Comparison of ENCODE assay signal across 29 cellular contexts in genomic region chr5:81834021-81834660, GRCh38.
"Had no signal": no experiment of that assay in that cellular context is flagged by ENCODE, and none has a peak within 500 bp of the region (broad histone marks: within the 10 kb centered on the region; RNA-seq: fewer than 3 reads in every experiment).

No MANE protein-coding gene starts in this region.

- H3K36me3 ChIP-seq: left lung, lower lobe of right lung, pancreas, prostate gland, suprapubic skin, thoracic aorta, tibial nerve, vagina had no signal

- H3K27ac Mint-ChIP-seq: immature natural killer cell; naive thymus-derived CD8-positive, alpha-beta T cell; stimulated activated naive B cell treated with anti-CD40 and anti-IgM and Interleukin-4, amounts not matched to agents 10 μg/mL and 1 μg/mL and 100 μg/mL, for 72 hours; stimulated activated naive CD8-positive, alpha-beta T cell treated with anti-CD3 and anti-CD28 coated beads, Interleukin-15, Interleukin-2, amounts not matched to agents 100 ng/mL and 50 ng/mL, for 24 hours; type B pancreatic cell had no signal

- H3K9me3 ChIP-seq: left lung, lower lobe of right lung, pancreas, prostate gland, suprapubic skin, thoracic aorta, tibial nerve, vagina had no signal

- H3K27ac ChIP-seq: left lung, lower lobe of right lung, pancreas, prostate gland, skin epidermis, suprapubic skin, thoracic aorta, tibial nerve, vagina had no signal

- DNase-seq: hypothalamus; immature natural killer cell; kidney; left colon; left lung; lower lobe of right lung; mammary epithelial cell; mesenchymal stem cell; naive thymus-derived CD8-positive, alpha-beta T cell; nephron progenitor cell; nucleus accumbens; pancreas; posterior cingulate gyrus; retina; right cardiac atrium; stimulated activated CD4-positive, alpha-beta T cell treated with anti-CD3 and anti-CD28 coated beads, Interleukin-12 subunit alpha, Interleukin-12 subunit beta, amount 100 ng/mL, for 4 hours; stimulated activated CD4-positive, alpha-beta T cell treated with anti-CD3 and anti-CD28 coated beads, Interleukin-15, amount 100 ng/mL, for 24 hours; stimulated activated CD4-positive, alpha-beta T cell treated with anti-CD3 and anti-CD28 coated beads, Interleukin-2, amount 100 ng/mL, for 24 hours; stimulated activated CD4-positive, alpha-beta T cell treated with anti-CD3 and anti-CD28 coated beads, Interleukin-4, amount 100 ng/mL, for 1 hour; stimulated activated naive B cell treated with anti-CD40 and anti-IgM and Interleukin-4, amounts not matched to agents 10 μg/mL and 1 μg/mL and 100 μg/mL, for 72 hours had no signal

- H3K4me3 Mint-ChIP-seq: immature natural killer cell; naive thymus-derived CD8-positive, alpha-beta T cell; nephron progenitor cell; stimulated activated naive B cell treated with anti-CD40 and anti-IgM and Interleukin-4, amounts not matched to agents 10 μg/mL and 1 μg/mL and 100 μg/mL, for 72 hours; stimulated activated naive CD8-positive, alpha-beta T cell treated with anti-CD3 and anti-CD28 coated beads, Interleukin-15, Interleukin-2, amounts not matched to agents 100 ng/mL and 50 ng/mL, for 24 hours; type B pancreatic cell had no signal

- H3K4me1 Mint-ChIP-seq: immature natural killer cell had no signal

- H3K36me3 Mint-ChIP-seq: stimulated activated naive B cell treated with anti-CD40 and anti-IgM and Interleukin-4, amounts not matched to agents 10 μg/mL and 1 μg/mL and 100 μg/mL, for 72 hours; type B pancreatic cell had no signal

- H3K27me3 Mint-ChIP-seq: naive thymus-derived CD8-positive, alpha-beta T cell; stimulated activated naive B cell treated with anti-CD40 and anti-IgM and Interleukin-4, amounts not matched to agents 10 μg/mL and 1 μg/mL and 100 μg/mL, for 72 hours; stimulated activated naive CD8-positive, alpha-beta T cell treated with anti-CD3 and anti-CD28 coated beads, Interleukin-15, Interleukin-2, amounts not matched to agents 100 ng/mL and 50 ng/mL, for 24 hours; type B pancreatic cell had no signal

- H3K4me1 ChIP-seq: prostate gland, suprapubic skin, vagina had no signal

- H3K9me3 Mint-ChIP-seq: naive thymus-derived CD8-positive, alpha-beta T cell; nephron progenitor cell; stimulated activated naive CD8-positive, alpha-beta T cell treated with anti-CD3 and anti-CD28 coated beads, Interleukin-15, Interleukin-2, amounts not matched to agents 100 ng/mL and 50 ng/mL, for 24 hours had no signal

- H3K27me3 ChIP-seq: left lung, pancreas, suprapubic skin, tibial nerve, vagina had no signal

- H3K4me3 ChIP-seq: left lung, lower lobe of right lung, pancreas, prostate gland, skin epidermis, suprapubic skin, thoracic aorta, tibial nerve, vagina had no signal

- ATAC-seq: left colon; left lung; lower lobe of right lung; naive thymus-derived CD8-positive, alpha-beta T cell; pancreas; right cardiac atrium; sciatic nerve; stimulated activated naive B cell treated with anti-CD40 and anti-IgM and Interleukin-4, amounts not matched to agents 10 μg/mL and 1 μg/mL and 100 μg/mL, for 72 hours had no signal
